1 cellular context compared by ENCODE assay signal in the genomic region with DNA sequence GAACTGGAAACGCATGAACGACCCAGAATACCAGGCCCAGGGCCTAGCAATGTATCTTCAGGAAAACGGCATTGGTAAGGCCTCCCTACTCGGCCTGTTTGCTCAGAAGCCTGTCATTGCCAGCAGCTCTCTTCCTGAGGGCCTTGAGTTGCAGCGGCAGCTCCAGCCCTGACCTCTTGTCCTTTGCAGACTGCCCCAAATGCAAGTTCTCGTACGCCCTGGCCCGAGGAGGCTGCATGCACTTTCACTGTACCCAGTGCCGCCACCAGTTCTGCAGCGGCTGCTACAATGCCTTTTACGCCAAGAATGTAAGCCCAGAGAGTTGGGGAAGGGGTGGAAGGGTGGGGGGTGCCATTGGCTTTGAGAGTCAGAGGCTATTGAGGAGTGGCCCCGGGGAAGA.
TF ChIP-seq lines count a peak whose summit lies in the region.

No MANE protein-coding gene starts in this region.

TF ChIP-seq in IMR-90, 13 proteins besides CTCF, POLR2A, EP300 and RAD21:
- TF ChIP-seq BHLHE40 (IDR thresholded peaks at IDR 0.05; ENCODE audit: low read depth, low read length) (no peak), CEBPB (IDR thresholded peaks at IDR 0.05; ENCODE audit: low read depth, low read length) (no peak), FOS (IDR thresholded peaks at IDR 0.05; ENCODE audit: low read depth, low read length) (no peak), RFX5 (IDR thresholded peaks at IDR 0.05; ENCODE audit: low read depth, low read length) (no peak), MXI1 (IDR thresholded peaks at IDR 0.05; ENCODE audit: borderline replicate concordance, low read depth, low read length) (no peak), NFE2L2 (IDR thresholded peaks at IDR 0.05; ENCODE audit: low read depth, low read length) (no peak), CHD1 (IDR thresholded peaks at IDR 0.05; ENCODE audit: low read depth, low read length) (no peak), RCOR1 (IDR thresholded peaks at IDR 0.05; ENCODE audit: insufficient replicate concordance, low read length) (no peak), SMC3 (IDR thresholded peaks at IDR 0.05; ENCODE audit: low read depth, low read length) (no peak), MAFK (IDR thresholded peaks at IDR 0.05; ENCODE audit: low read depth, low read length) (no peak), MAZ (IDR thresholded peaks at IDR 0.05; ENCODE audit: borderline replicate concordance, low read depth, low read length) (no peak)
- TF ChIP-seq, protein P1, sequence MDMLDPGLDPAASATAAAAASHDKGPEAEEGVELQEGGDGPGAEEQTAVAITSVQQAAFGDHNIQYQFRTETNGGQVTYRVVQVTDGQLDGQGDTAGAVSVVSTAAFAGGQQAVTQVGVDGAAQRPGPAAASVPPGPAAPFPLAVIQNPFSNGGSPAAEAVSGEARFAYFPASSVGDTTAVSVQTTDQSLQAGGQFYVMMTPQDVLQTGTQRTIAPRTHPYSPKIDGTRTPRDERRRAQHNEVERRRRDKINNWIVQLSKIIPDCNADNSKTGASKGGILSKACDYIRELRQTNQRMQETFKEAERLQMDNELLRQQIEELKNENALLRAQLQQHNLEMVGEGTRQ (IDR thresholded peaks at IDR 0.05; ENCODE audit: low read depth, low read length), result no peak
- TF ChIP-seq, protein P2, sequence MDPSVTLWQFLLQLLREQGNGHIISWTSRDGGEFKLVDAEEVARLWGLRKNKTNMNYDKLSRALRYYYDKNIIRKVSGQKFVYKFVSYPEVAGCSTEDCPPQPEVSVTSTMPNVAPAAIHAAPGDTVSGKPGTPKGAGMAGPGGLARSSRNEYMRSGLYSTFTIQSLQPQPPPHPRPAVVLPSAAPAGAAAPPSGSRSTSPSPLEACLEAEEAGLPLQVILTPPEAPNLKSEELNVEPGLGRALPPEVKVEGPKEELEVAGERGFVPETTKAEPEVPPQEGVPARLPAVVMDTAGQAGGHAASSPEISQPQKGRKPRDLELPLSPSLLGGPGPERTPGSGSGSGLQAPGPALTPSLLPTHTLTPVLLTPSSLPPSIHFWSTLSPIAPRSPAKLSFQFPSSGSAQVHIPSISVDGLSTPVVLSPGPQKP (IDR thresholded peaks at IDR 0.05; ENCODE audit: borderline replicate concordance, low read depth, low read length), result no peak
